Comparison of ENCODE assay signal across 11 cellular contexts in the genomic region with DNA sequence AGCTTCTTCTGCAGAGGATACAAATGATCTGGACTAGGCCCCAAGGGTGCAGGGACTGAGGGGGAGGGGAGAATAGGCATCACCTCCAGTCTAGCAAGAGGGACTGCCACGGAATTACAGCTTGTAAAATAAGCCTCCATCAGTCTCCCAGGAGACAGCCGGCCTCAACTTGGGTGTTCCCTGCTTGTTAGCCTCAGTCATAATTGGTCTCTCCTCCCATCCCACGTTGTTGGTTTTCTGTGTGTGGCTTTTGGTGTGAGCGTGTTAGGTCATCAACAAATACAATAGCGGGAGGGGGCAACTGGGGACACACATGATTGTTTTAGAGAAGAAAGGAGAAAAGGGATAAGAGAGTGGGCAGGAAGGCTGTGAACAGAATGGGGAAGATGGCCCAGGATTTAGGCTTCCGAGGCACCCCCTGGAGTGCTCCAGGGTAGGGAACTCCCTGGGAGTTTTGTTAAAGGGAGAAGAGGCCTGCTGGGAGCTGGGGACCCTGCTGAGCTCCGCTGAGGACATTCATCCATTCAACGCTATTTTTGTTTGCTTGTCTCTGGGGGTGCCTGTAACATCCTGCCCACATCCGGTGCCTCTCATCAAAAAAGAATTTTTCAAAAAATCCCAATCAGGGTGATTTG. TPM values are rescaled to one million over a fixed set of nuclear protein-coding genes. Genes with fewer than 3 reads are reported as not detected.
DNase-seq lines count a peak whose midpoint lies in the region; ATAC-seq, FAIRE-seq and TF ChIP-seq lines count a peak whose summit lies in the region.
"Had no signal": no experiment of that assay in that cellular context is flagged by ENCODE, and none has a peak within 500 bp of the region (broad histone marks: within the 10 kb centered on the region; RNA-seq: fewer than 3 reads in every experiment).

No MANE protein-coding gene starts in this region.

- ATAC-seq in pancreas = no peak
- ATAC-seq: effector memory CD8-positive, alpha-beta T cell had no signal

- H3K27ac ChIP-seq in HUES48 (ENCODE audit: low read depth, low read length) (peak overlapping the region; percentile 61), pancreas (peak overlapping the region; percentile 30 to 98 (median 94)), substantia nigra (ENCODE audit: low read depth, low read length, poor library complexity, severe bottlenecking) (no peak overlapping the region), brain microvascular endothelial cell (no peak overlapping the region)
- H3K27ac ChIP-seq: skin epidermis had no signal

- in situ Hi-C loops in brain microvascular endothelial cell (cut with HindIII; ENCODE audit: low pct_ligation_motif_present, low sequenced_read_pairs) = loop anchor here (25.0 kb wide), 1 partner anchor 112 kb away; no protein-coding TSS in a partner anchor

- intact Hi-C loops in pancreas (cut with DNase I) = loop anchor here in 1 of 3 donors (5.0 kb wide), 1 partner anchor 83 kb away; no protein-coding TSS in a partner anchor

- DNase-seq in GM12892 (ENCODE audit: insufficient read length) (no peak), RCC 7860 (ENCODE audit: low spot score) (peak; percentile 26), pancreas (no peak), substantia nigra (lab: John Stamatoyannopoulos, UW) (no peak), brain microvascular endothelial cell (no peak), GF-D8 (lab: John Stamatoyannopoulos, UW) (no peak)
- DNase-seq: activated CD4-positive, alpha-beta T cell treated with anti-CD3 and anti-CD28 coated beads, Interleukin-2, amount 10 ng/mL, durations not matched to agents 7 days and 5 days; effector memory CD8-positive, alpha-beta T cell had no signal

- FAIRE-seq in GM12892 (lab: Jason Lieb, UNC) (peak; percentile 9), RCC 7860 (lab: Jason Lieb, UNC) (no peak), pancreas (lab: Jason Lieb, UNC) (no peak)

- TF ChIP-seq CTCF in pancreas (IDR thresholded peaks at IDR 0.05) (no peak), brain microvascular endothelial cell (IDR thresholded peaks at IDR 0.05; ENCODE audit: low read depth, low read length, missing control alignments) (no peak)

- H3K27me3 ChIP-seq in HUES48 (ENCODE audit: control insufficient read depth, insufficient read depth, low read length) (peaks cover 99% of the 10 kb centered on the region), pancreas (no peaks in the 10 kb centered on the region), brain microvascular endothelial cell (replicated peaks) (peaks cover 58% of the 10 kb centered on the region)

- H3K9me3 ChIP-seq in HUES48 (ENCODE audit: control insufficient read depth, insufficient read depth, low read length) (no peaks in the 10 kb centered on the region), pancreas (no peaks in the 10 kb centered on the region)

- 12 to 17% methylated on average over 9 of the region's 9 CpGs for WGBS in pancreas, 2 donors

- H3K4me1 ChIP-seq in HUES48 (ENCODE audit: control insufficient read depth, insufficient read depth, low read length) (peaks cover 80% of the 10 kb centered on the region), pancreas (peaks cover 27 to 41% (median 35%) of the 10 kb centered on the region in 3 donors)

- no peak overlapping the region for H3K4me3 ChIP-seq in HUES48 (ENCODE audit: low read depth, low read length)
- H3K4me3 ChIP-seq in pancreas = peak overlapping the region in 2 of 4 donors; percentile 74 to 90
- no peak overlapping the region for H3K4me3 ChIP-seq in brain microvascular endothelial cell (ENCODE audit: low read depth, low read length)
- H3K4me3 ChIP-seq: skin epidermis had no signal

- H3K36me3 ChIP-seq in HUES48 (ENCODE audit: control insufficient read depth, insufficient read depth, low read length) (no peaks in the 10 kb centered on the region), pancreas (no peaks in the 10 kb centered on the region), brain microvascular endothelial cell (replicated peaks) (no peaks in the 10 kb centered on the region)

- H3K9ac ChIP-seq in HUES48 (ENCODE audit: low read depth, low read length) = no peak overlapping the region

- no peak for TF ChIP-seq POLR2A in GM12892 (IDR thresholded peaks at IDR 0.05; ENCODE audit: low read depth, low read length)

RNA-seq across cellular contexts. Expression of gene FOXA2, which starts 9.2 kb away (rescaled TPM):
- polyA plus RNA-seq in GM12892 (2012; ENCODE audit: missing spikeins) = not detected
- total RNA-seq in pancreas = 10 to 100 TPM; 14.2 to 30.1 (median 18.3) TPM
- 10 to 100 TPM; 15.6 to 30.4 TPM for polyA plus RNA-seq in pancreas
- total RNA-seq: activated CD4-positive, alpha-beta T cell treated with anti-CD3 and anti-CD28 coated beads, Interleukin-2, amount 10 ng/mL, durations not matched to agents 7 days and 5 days; temporal lobe had no signal

Comparison
In these comparisons a context has a peak if more than half of its experiments do, and no peak if none do; other contexts are left out.
1. H3K27ac ChIP-seq: peak in HUES48 (single experiment) and pancreas (4 of 4); none in substantia nigra (single experiment) and brain microvascular endothelial cell (single experiment).